Comparison of ENCODE assay signal across 12 cellular contexts in the genomic region with DNA sequence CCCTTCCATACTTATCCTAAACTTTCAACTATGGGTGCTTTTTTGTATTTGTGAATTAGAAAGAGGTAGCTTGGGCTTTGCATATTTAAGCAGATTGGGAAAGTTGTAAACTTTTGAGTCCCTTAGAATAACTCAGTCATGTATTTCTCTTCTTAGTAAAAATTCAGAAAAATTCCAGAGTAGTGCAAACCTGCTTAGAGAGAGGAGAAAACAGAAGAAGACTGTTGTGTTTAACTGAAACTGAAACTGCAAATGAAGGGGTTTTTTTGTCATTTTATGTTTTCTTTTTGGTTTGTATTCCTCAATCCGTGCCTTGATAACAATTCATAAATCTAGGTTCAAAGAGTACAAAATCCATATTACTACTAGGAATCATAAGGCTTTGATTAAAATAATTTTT. TPM values are rescaled to one million over a fixed set of nuclear protein-coding genes. Genes with fewer than 3 reads are reported as not detected.
DNase-seq lines count a peak whose midpoint lies in the region; ATAC-seq and TF ChIP-seq lines count a peak whose summit lies in the region.
"Had no signal": no experiment of that assay in that cellular context is flagged by ENCODE, and none has a peak within 500 bp of the region (broad histone marks: within the 10 kb centered on the region; RNA-seq: fewer than 3 reads in every experiment).

No MANE protein-coding gene starts in this region.

- H3K27ac ChIP-seq in HUES6 (ENCODE audit: low read depth, low read length), result peak overlapping the region; percentile 35; the same call in 1 of the 2 replicates
- H3K27ac ChIP-seq: 22Rv1, foreskin keratinocyte had no signal

- H3K27ac Mint-ChIP-seq in T-helper 2 cell treated with Interferon-gamma antibody and Interleukin-4, amounts not matched to agents 5 μg/mL and 100 μg/mL, for 36 hours, result peak overlapping the region; percentile 78
- H3K27ac Mint-ChIP-seq in naive B cell, result peak overlapping the region; percentile 68 to 92 (median 90)

- H3K9me3 Mint-ChIP-seq in T-helper 2 cell treated with Interferon-gamma antibody and Interleukin-4, amounts not matched to agents 5 μg/mL and 100 μg/mL, for 36 hours, result no peaks in the 10 kb centered on the region
- no peaks in the 10 kb centered on the region for H3K9me3 Mint-ChIP-seq in naive B cell

- TF ChIP-seq CTCF in omental fat pad (IDR thresholded peaks at IDR 0.05), result no peak

- peaks cover 36% of the 10 kb centered on the region for H3K4me1 Mint-ChIP-seq in T-helper 2 cell treated with Interferon-gamma antibody and Interleukin-4, amounts not matched to agents 5 μg/mL and 100 μg/mL, for 36 hours (ENCODE audit: low read depth)
- H3K4me1 Mint-ChIP-seq in naive B cell, result peaks cover 34 to 40% (median 39%) of the 10 kb centered on the region in 3 donors

- peaks cover 51% of the 10 kb centered on the region for H3K36me3 ChIP-seq in HUES6 (ENCODE audit: control insufficient read depth, insufficient read depth, low read length)

- no peak overlapping the region for H3K9ac ChIP-seq in HUES6 (ENCODE audit: low read length)

- DNase-seq in T-helper 2 cell treated with Interferon-gamma antibody and Interleukin-4, amounts not matched to agents 5 μg/mL and 100 μg/mL, for 36 hours (ENCODE audit: low spot score), result no peak
- no peak for DNase-seq in T-helper 2 cell
- DNase-seq in naive B cell, result no peak
- no peak for DNase-seq in effector CD4-positive, alpha-beta T cell
- DNase-seq in NCI-H2196 (lab: John Stamatoyannopoulos, UW; ENCODE audit: unreplicated experiment), result no peak
- DNase-seq in omental fat pad (ENCODE audit: low spot score), result no peak
- DNase-seq: activated CD4-positive, alpha-beta T cell treated with anti-CD3 and anti-CD28 coated beads for 1 hour; GF-D8 had no signal

- H3K36me3 Mint-ChIP-seq in T-helper 2 cell treated with Interferon-gamma antibody and Interleukin-4, amounts not matched to agents 5 μg/mL and 100 μg/mL, for 36 hours (ENCODE audit: low read depth), result peaks cover 24% of the 10 kb centered on the region
- peaks cover 38 to 58% of the 10 kb centered on the region in 2 donors for H3K36me3 Mint-ChIP-seq in naive B cell

- H3K4me3 Mint-ChIP-seq in T-helper 2 cell treated with Interferon-gamma antibody and Interleukin-4, amounts not matched to agents 5 μg/mL and 100 μg/mL, for 36 hours, result peak overlapping the region; percentile 51
- H3K4me3 Mint-ChIP-seq in naive B cell, result peak overlapping the region; percentile 11 to 81 (median 70)

- no peak overlapping the region for H3K4me3 ChIP-seq in HUES6 (ENCODE audit: low read depth, low read length)

- H3K4me1 ChIP-seq in HUES6 (ENCODE audit: control insufficient read depth, insufficient read depth, low read length), result peaks cover 13% of the 10 kb centered on the region; the same call in 1 of the 2 replicates

- no peaks in the 10 kb centered on the region for H3K27me3 ChIP-seq in HUES6 (ENCODE audit: control insufficient read depth, insufficient read depth, low read length)
- H3K27me3 ChIP-seq: foreskin keratinocyte had no signal

- H3K9me3 ChIP-seq in HUES6 (ENCODE audit: control insufficient read depth, insufficient read depth, low read depth, low read length), result no peaks in the 10 kb centered on the region

- H3K27me3 Mint-ChIP-seq in T-helper 2 cell treated with Interferon-gamma antibody and Interleukin-4, amounts not matched to agents 5 μg/mL and 100 μg/mL, for 36 hours (ENCODE audit: low read depth), result no peaks in the 10 kb centered on the region
- H3K27me3 Mint-ChIP-seq in naive B cell, result no peaks in the 10 kb centered on the region

- ATAC-seq in GM21447 (IDR thresholded peaks at IDR 0.05; ENCODE audit: unreplicated experiment), result peak; percentile 56
- ATAC-seq in naive B cell (ENCODE audit: low read depth in 2 of 2), result peak; percentile 74 to 79
- ATAC-seq in omental fat pad (ENCODE audit: low FRiP score), result no peak
- ATAC-seq: foreskin keratinocyte had no signal

RNA-seq across cellular contexts. Expression of a gene that starts 31.3 kb away (rescaled TPM):
- 100 to 1,000 TPM; 102 to 329 (median 161) TPM for polyA plus RNA-seq in naive B cell (ENCODE audit: low read depth in 6 of 6)
- total RNA-seq in omental fat pad, result 10 to 100 TPM in 3 of 4 donors, 1 to 10 TPM in 1; 4.6 to 59.1 (median 31.4) TPM
